ENCODE assay signal across 18 cellular contexts in the genomic region with DNA sequence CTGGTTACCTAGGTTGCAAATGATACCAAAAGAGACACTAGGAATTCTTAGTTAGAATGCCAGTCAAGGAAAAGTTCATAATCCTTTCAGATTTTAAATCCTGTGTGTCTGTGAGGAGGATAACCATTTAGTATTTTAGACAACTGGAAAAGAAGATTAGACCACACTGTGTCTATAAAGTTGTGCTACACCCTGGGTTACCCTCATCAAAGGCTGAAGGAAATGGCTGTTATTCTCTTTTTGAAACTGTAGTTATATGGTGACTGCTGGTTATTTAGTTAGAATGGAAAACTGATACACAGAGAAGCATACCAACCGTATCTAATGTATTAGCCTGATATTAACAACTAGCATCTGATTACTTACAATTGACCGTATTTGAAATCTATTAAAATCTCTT.
"Had no signal": no experiment of that assay in that cellular context is flagged by ENCODE, and none has a peak within 500 bp of the region (broad histone marks: within the 10 kb centered on the region; RNA-seq: fewer than 3 reads in every experiment).

No MANE protein-coding gene starts in this region.

- ATAC-seq: activated CD8-positive, alpha-beta memory T cell treated with anti-CD3 and anti-CD28 coated beads, Interleukin-2, amount 10 ng/mL, durations not matched to agents 7 days and 5 days; body of pancreas; foreskin keratinocyte; right lobe of liver; T-helper 17 cell had no signal

- H3K36me3 ChIP-seq: right lobe of liver, transverse colon had no signal

- H3K4me3 ChIP-seq: body of pancreas, right lobe of liver, skin epidermis, transverse colon had no signal

- H3K9me3 ChIP-seq: body of pancreas, right lobe of liver, transverse colon had no signal

- H3K4me1 ChIP-seq: body of pancreas, foreskin keratinocyte, right lobe of liver had no signal

- H3K4me3 Mint-ChIP-seq: activated CD4-positive, alpha-beta memory T cell treated with anti-CD3 and anti-CD28 coated beads, Interleukin-2, amount 10 ng/mL, durations not matched to agents 7 days and 5 days; activated CD8-positive, alpha-beta memory T cell treated with anti-CD3 and anti-CD28 coated beads, Interleukin-2, amount 10 ng/mL, durations not matched to agents 7 days and 5 days; T-helper 17 cell had no signal

- H3K27me3 ChIP-seq: body of pancreas, foreskin keratinocyte, right lobe of liver, transverse colon had no signal

- H3K27ac ChIP-seq: body of pancreas, foreskin keratinocyte, right lobe of liver, skin epidermis, transverse colon had no signal

- H3K27me3 Mint-ChIP-seq: activated CD4-positive, alpha-beta memory T cell treated with anti-CD3 and anti-CD28 coated beads, Interleukin-2, amount 10 ng/mL, durations not matched to agents 7 days and 5 days; activated CD8-positive, alpha-beta memory T cell treated with anti-CD3 and anti-CD28 coated beads, Interleukin-2, amount 10 ng/mL, durations not matched to agents 7 days and 5 days; T-helper 17 cell had no signal

- DNase-seq: activated CD4-positive, alpha-beta memory T cell treated with anti-CD3 and anti-CD28 coated beads, Interleukin-2, amount 10 ng/mL, durations not matched to agents 7 days and 5 days; activated CD4-positive, alpha-beta T cell treated with anti-CD3 and anti-CD28 coated beads for 48 hours; activated CD4-positive, CD25-positive, alpha-beta regulatory T cell; activated CD8-positive, alpha-beta memory T cell treated with anti-CD3 and anti-CD28 coated beads, Interleukin-2, amount 10 ng/mL, durations not matched to agents 7 days and 5 days; activated naive CD4-positive, alpha-beta T cell; body of pancreas; effector CD4-positive, alpha-beta T cell; erythroblast; foreskin keratinocyte; posterior cingulate gyrus; right lobe of liver; stimulated activated CD4-positive, alpha-beta T cell treated with anti-CD3 and anti-CD28 coated beads, Interleukin-1b, Interleukin-23, amount 100 ng/mL, for 48 hours; SW 1271; T-helper 17 cell; transverse colon had no signal

- H3K27ac Mint-ChIP-seq: activated CD4-positive, alpha-beta memory T cell treated with anti-CD3 and anti-CD28 coated beads, Interleukin-2, amount 10 ng/mL, durations not matched to agents 7 days and 5 days; activated CD8-positive, alpha-beta memory T cell treated with anti-CD3 and anti-CD28 coated beads, Interleukin-2, amount 10 ng/mL, durations not matched to agents 7 days and 5 days; activated T-helper 2 cell treated with anti-CD3 and anti-CD28 coated beads, Interferon-gamma antibody, Interleukin-2, Interleukin-4, amounts not matched to agents 10 μg/mL and 5 μg/mL and 100 μg/mL, durations not matched to agents 14 hours and 24 hours and 36 hours; T-helper 17 cell had no signal

- FAIRE-seq: urothelium cell line had no signal
